26 cellular contexts compared by ENCODE assay signal in the genomic region with DNA sequence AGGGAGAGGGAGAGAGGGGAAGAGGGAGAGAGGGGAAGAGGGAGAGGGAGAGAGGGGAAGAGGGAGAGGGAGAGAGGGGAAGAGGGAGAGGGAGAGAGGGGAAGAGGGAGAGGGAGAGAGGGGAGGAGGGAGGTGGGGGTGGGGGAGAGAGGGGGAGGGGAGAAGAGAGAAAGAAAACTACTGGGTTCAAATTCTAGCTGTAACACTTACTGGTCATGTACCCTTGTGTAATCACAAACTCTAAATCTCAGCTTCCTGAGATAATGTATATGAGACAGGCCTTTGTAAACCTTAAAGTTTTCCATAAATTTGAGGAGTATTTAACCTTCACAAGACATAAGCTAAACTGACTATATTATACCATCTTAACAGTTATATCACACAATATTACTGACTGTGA.
DNase-seq lines count a peak whose midpoint lies in the region; ATAC-seq, FAIRE-seq and TF ChIP-seq lines count a peak whose summit lies in the region.
"Had no signal": no experiment of that assay in that cellular context is flagged by ENCODE, and none has a peak within 500 bp of the region (broad histone marks: within the 10 kb centered on the region; RNA-seq: fewer than 3 reads in every experiment).

No MANE protein-coding gene starts in this region.

- H3K9me3 ChIP-seq in K562 (replicated peaks; ENCODE audit: control insufficient read depth, insufficient read depth, low read depth, low read length) (no peaks in the 10 kb centered on the region), upper lobe of right lung (no peaks in the 10 kb centered on the region)
- H3K9me3 ChIP-seq: BE2C had no signal

- no peak overlapping the region for H3K4me3 ChIP-seq in K562
- H3K4me3 ChIP-seq in upper lobe of right lung, result no peak overlapping the region
- H3K4me3 ChIP-seq: BLaER1 had no signal

- in situ Hi-C loops in K562 (cut with MboI), result no loop called here

- H2AFZ ChIP-seq in K562 (ENCODE audit: low read depth, low read length), result no peak overlapping the region

- no peak overlapping the region for H3K9ac ChIP-seq in K562 (ENCODE audit: insufficient read depth in 1 of 2, low read depth in 2 of 2, low read length in 2 of 2)
- H3K9ac ChIP-seq: BLaER1 had no signal

- no peak for TF ChIP-seq POLR2A in K562 (conservative IDR thresholded peaks at IDR 0.05)

- BruUV-seq in K562 (replicated peaks; lab: Mats Ljungman, UMichigan), result no TSS peak

- H3K9me3 Mint-ChIP-seq in activated T-cell treated with anti-CD3 and anti-CD28 coated beads, Interleukin-2, amount 50 U/mL, for 72 hours, result peaks cover 3 to 4% of the 10 kb centered on the region in 2 donors

- FAIRE-seq in G401.6 (lab: Jason Lieb, UNC) (peak; percentile 15), K562 (lab: Jason Lieb, UNC) (no peak), islet of Langerhans (lab: Jason Lieb, UNC) (peak; percentile 5)
- FAIRE-seq: A204.1, GM12891, GM19239 had no signal

- TF ChIP-seq CTCF in K562 (IDR thresholded peaks at IDR 0.05 in 2 of 3, conservative IDR thresholded peaks at IDR 0.05 in 1 of 3; ENCODE audit: insufficient read depth in 2 of 3, low read depth in 1 of 3, low read length in 3 of 3), result no peak
- no peak for TF ChIP-seq CTCF in upper lobe of right lung (IDR thresholded peaks at IDR 0.05)

- no peaks in the 10 kb centered on the region for H3K79me2 ChIP-seq in K562 (ENCODE audit: control insufficient read depth, insufficient read depth, low read length)

- no peak for TF ChIP-seq RAD21 in K562 (CRISPR knock-in tag; conservative IDR thresholded peaks at IDR 0.05 in 1 of 2, IDR thresholded peaks at IDR 0.05 in 1 of 2)

- no peak for TF ChIP-seq EP300 in K562 (IDR thresholded peaks at IDR 0.05; ENCODE audit: low read length)

- no peak overlapping the region for H3K27ac Mint-ChIP-seq in activated T-cell treated with anti-CD3 and anti-CD28 coated beads, Interleukin-2, amount 50 U/mL, for 72 hours
- H3K27ac Mint-ChIP-seq: CD4-positive, alpha-beta memory T cell; CD8-positive, alpha-beta memory T cell had no signal

- H3K4me3 Mint-ChIP-seq in activated T-cell treated with anti-CD3 and anti-CD28 coated beads, Interleukin-2, amount 50 U/mL, for 72 hours, result no peak overlapping the region
- H3K4me3 Mint-ChIP-seq: CD14-positive monocyte; CD4-positive, alpha-beta memory T cell; CD8-positive, alpha-beta memory T cell had no signal

- no peak for DNase-seq in K562 (ENCODE audit: extremely low read depth in 1 of 4, low spot score in 3 of 4)
- DNase-seq in activated T-cell treated with anti-CD3 and anti-CD28 coated beads, Interleukin-2, amount 50 U/mL, for 72 hours, result no peak
- DNase-seq in HuH-7 (ENCODE audit: low spot score), result no peak
- DNase-seq in upper lobe of right lung, result no peak
- DNase-seq: 8988T; ACHN; BE2C; C1 segment of cervical spinal cord; CD4-positive, alpha-beta memory T cell; CD4-positive, CD25-positive, alpha-beta regulatory T cell; CD8-positive, alpha-beta memory T cell; COR-L47; DMS 273 treated with DMSO at 0.1 percent for 48 hours; DMS153; DMS53; DMS79; DND-41; EL; GF-D8 had no signal

- peaks cover 12 to 21% of the 10 kb centered on the region in 2 donors for H3K36me3 Mint-ChIP-seq in activated T-cell treated with anti-CD3 and anti-CD28 coated beads, Interleukin-2, amount 50 U/mL, for 72 hours (ENCODE audit: insufficient read depth in 2 of 2)

- CTCF ChIA-PET in K562 (lab: Yijun Ruan, JAX; ENCODE audit: low intra/inter-chr PET ratio), result no interaction called here

- no peak overlapping the region for H3K4me2 ChIP-seq in K562 (ENCODE audit: insufficient read depth, low read length)
- H3K4me2 ChIP-seq: BLaER1 had no signal

- H3K27me3 ChIP-seq in K562 (ENCODE audit: control insufficient read depth in 2 of 2, insufficient read depth in 2 of 2, low read length in 2 of 2) (no peaks in the 10 kb centered on the region), upper lobe of right lung (no peaks in the 10 kb centered on the region)
- H3K27me3 ChIP-seq: BE2C had no signal

- H3K36me3 ChIP-seq in K562 (ENCODE audit: control insufficient read depth, insufficient read depth, low read length) (0 out of 3 replicates have a peak, but pooled peaks cover 2% of the 10 kb centered on the region), upper lobe of right lung (no peaks in the 10 kb centered on the region)

- no peaks in the 10 kb centered on the region for H3K27me3 Mint-ChIP-seq in activated T-cell treated with anti-CD3 and anti-CD28 coated beads, Interleukin-2, amount 50 U/mL, for 72 hours (ENCODE audit: low read depth)
- H3K27me3 Mint-ChIP-seq: CD4-positive, alpha-beta memory T cell; CD4-positive, CD25-positive, alpha-beta regulatory T cell had no signal

- H3K4me1 ChIP-seq in K562 (replicated peaks in 1 of 2; ENCODE audit: control insufficient read depth in 2 of 2, insufficient read depth in 2 of 2, low read length in 2 of 2), result no peaks in the 10 kb centered on the region
- no peaks in the 10 kb centered on the region for H3K4me1 ChIP-seq in upper lobe of right lung
- H3K4me1 ChIP-seq: BE2C, BLaER1 had no signal

- H3K4me1 Mint-ChIP-seq in activated T-cell treated with anti-CD3 and anti-CD28 coated beads, Interleukin-2, amount 50 U/mL, for 72 hours (ENCODE audit: low read depth), result no peaks in the 10 kb centered on the region
- H3K4me1 Mint-ChIP-seq: CD8-positive, alpha-beta memory T cell had no signal

- ATAC-seq in K562, result no peak
- ATAC-seq in activated T-cell treated with anti-CD3 and anti-CD28 coated beads, Interleukin-2, amount 50 U/mL, for 72 hours (replicated peaks in 1 of 2), result no peak
- ATAC-seq in upper lobe of right lung, result no peak

- no peak overlapping the region for H3K27ac ChIP-seq in K562 (ENCODE audit: extremely low read depth, low read depth, low read length)
- H3K27ac ChIP-seq in upper lobe of right lung, result no peak overlapping the region
- H3K27ac ChIP-seq: BLaER1 had no signal

- POLR2A ChIA-PET in K562 (lab: Yijun Ruan, JAX), result no interaction called here

- no peaks in the 10 kb centered on the region for H4K20me1 ChIP-seq in K562 (replicated peaks; ENCODE audit: control insufficient read depth, insufficient read depth, low read length)

- H3K9me1 ChIP-seq in K562 (ENCODE audit: control insufficient read depth, insufficient read depth, low read length), result no peaks in the 10 kb centered on the region

- intact Hi-C loops in K562 (cut with micrococcal nuclease) (no loop called here), upper lobe of right lung (cut with DNase I) (no loop called here)

TF ChIP-seq in K562, 482 proteins besides CTCF, POLR2A, EP300 and RAD21:
- TF ChIP-seq U2AF1 (optimal IDR thresholded peaks at IDR 0.05; ENCODE audit: low read depth, low read length), result no peak
- peak; percentile 67 for TF ChIP-seq HNRNPK (IDR thresholded peaks at IDR 0.05; ENCODE audit: low read depth, low read length, poor library complexity, severe bottlenecking)
